2 cellular contexts compared by ENCODE assay signal in genomic region chr14:104086210-104086660, GRCh38.
TF ChIP-seq lines count a peak whose summit lies in the region.

No MANE protein-coding gene starts in this region.

TF ChIP-seq in SK-N-SH, 30 proteins besides CTCF, POLR2A, EP300 and RAD21 (continued from another document):
- no peak for TF ChIP-seq ZBTB33 (IDR thresholded peaks at IDR 0.05; ENCODE audit: borderline replicate concordance, low read depth)
TF ChIP-seq in SK-N-SH: peak in this region for 0.

TF ChIP-seq in SK-N-SH treated with all-trans-retinoic acid at 6 μM for 48 hours, 23 proteins besides CTCF, POLR2A, EP300 and RAD21 (continued from another document):
- no peak for TF ChIP-seq SNAI2 (CRISPR knock-in tag; IDR thresholded peaks at IDR 0.05)
- no peak for TF ChIP-seq PPARA (CRISPR knock-in tag; IDR thresholded peaks at IDR 0.05; ENCODE audit: borderline replicate concordance)
- TF ChIP-seq PATZ1 (CRISPR knock-in tag; IDR thresholded peaks at IDR 0.05; ENCODE audit: borderline replicate concordance): no peak
- no peak for TF ChIP-seq ISL1 (CRISPR knock-in tag; IDR thresholded peaks at IDR 0.05)
- TF ChIP-seq GLIS3 (CRISPR knock-in tag; IDR thresholded peaks at IDR 0.05): no peak
